17 cellular contexts compared by ENCODE assay signal in genomic region chr1:125080077-125080476, GRCh38.
DNase-seq lines count a peak whose midpoint lies in the region; ATAC-seq and TF ChIP-seq lines count a peak whose summit lies in the region.
"Had no signal": no experiment of that assay in that cellular context is flagged by ENCODE, and none has a peak within 500 bp of the region (broad histone marks: within the 10 kb centered on the region; RNA-seq: fewer than 3 reads in every experiment).

No MANE protein-coding gene starts in this region.

- H3K36me3 ChIP-seq in HUES6 (ENCODE audit: control insufficient read depth, insufficient read depth, low read length) (no peaks in the 10 kb centered on the region), endodermal cell (ENCODE audit: control insufficient read depth, insufficient read depth, low read length) (no peaks in the 10 kb centered on the region), spleen (no peaks in the 10 kb centered on the region)
- H3K36me3 ChIP-seq in naive thymus-derived CD4-positive, alpha-beta T cell (ENCODE audit: control insufficient read depth in 2 of 3, insufficient read depth in 3 of 3, low read length in 3 of 3): no peaks in the 10 kb centered on the region
- H3K36me3 ChIP-seq: BLaER1 treated with 17β-estradiol and CSF1 and Interleukin-3, amounts not matched to agents 10 nM and 100 nM had no signal

- H3K36me3 Mint-ChIP-seq in endodermal cell (ENCODE audit: low read depth): peaks cover 37% of the 10 kb centered on the region
- H3K36me3 Mint-ChIP-seq in naive thymus-derived CD4-positive, alpha-beta T cell: peaks cover 0 to 56% (median 39%) of the 10 kb centered on the region in 5 donors
- no peaks in the 10 kb centered on the region for H3K36me3 Mint-ChIP-seq in MCF 10A (ENCODE audit: insufficient read depth, unreplicated experiment)

- DNase-seq in ACHN (peak; percentile 2), endodermal cell (no peak), omental fat pad (ENCODE audit: low spot score) (no peak), spleen (no peak), MCF 10A (ENCODE audit: unreplicated experiment) (no peak)
- DNase-seq in naive thymus-derived CD4-positive, alpha-beta T cell: no peak
- DNase-seq: 8988T; Calu3; CD8-positive, alpha-beta T cell; DMS79 treated with DMSO at 0.1 percent for 48 hours; GM23248; HCEC 1CT had no signal

- no peaks in the 10 kb centered on the region for H3K4me1 Mint-ChIP-seq in endodermal cell
- peaks cover 0 to 11% (median 0%) of the 10 kb centered on the region in 7 donors for H3K4me1 Mint-ChIP-seq in naive thymus-derived CD4-positive, alpha-beta T cell
- H3K4me1 Mint-ChIP-seq in MCF 10A (ENCODE audit: insufficient read depth, unreplicated experiment): no peaks in the 10 kb centered on the region
- H3K4me1 Mint-ChIP-seq: B cell had no signal

- H3K27me3 ChIP-seq in HUES6 (ENCODE audit: control insufficient read depth, insufficient read depth, low read length) (no peaks in the 10 kb centered on the region), endodermal cell (ENCODE audit: control insufficient read depth, insufficient read depth, low read length, poor library complexity, severe bottlenecking) (no peaks in the 10 kb centered on the region), spleen (replicated peaks in 1 of 7) (peaks cover 0 to under 1% (median 0%) of the 10 kb centered on the region in 7 donors)
- no peaks in the 10 kb centered on the region for H3K27me3 ChIP-seq in naive thymus-derived CD4-positive, alpha-beta T cell (ENCODE audit: control insufficient read depth in 2 of 2, insufficient read depth in 2 of 2, low read length in 2 of 2)
- H3K27me3 ChIP-seq: BLaER1 treated with 17β-estradiol and CSF1 and Interleukin-3, amounts not matched to agents 10 nM and 100 nM had no signal

- no peak overlapping the region for H3K27ac ChIP-seq in HUES6 (ENCODE audit: low read depth, low read length)
- no peak overlapping the region for H3K27ac ChIP-seq in endodermal cell (ENCODE audit: low read depth, low read length)
- no peak overlapping the region for H3K27ac ChIP-seq in spleen
- no peak overlapping the region for H3K27ac ChIP-seq in naive thymus-derived CD4-positive, alpha-beta T cell (ENCODE audit: low read depth, low read length)
- H3K27ac ChIP-seq: BLaER1 treated with 17β-estradiol and CSF1 and Interleukin-3, amounts not matched to agents 10 nM and 100 nM; GM23248 had no signal

- TF ChIP-seq CTCF in endodermal cell (conservative IDR thresholded peaks at IDR 0.05) (no peak), omental fat pad (IDR thresholded peaks at IDR 0.05) (no peak), spleen (IDR thresholded peaks at IDR 0.05 in 8 of 11, conservative IDR thresholded peaks at IDR 0.05 in 3 of 11) (no peak), MCF 10A (IDR thresholded peaks at IDR 0.05; ENCODE audit: unreplicated experiment) (no peak)

- H3K4me3 Mint-ChIP-seq in endodermal cell (no peak overlapping the region), MCF 10A (ENCODE audit: unreplicated experiment) (no peak overlapping the region)
- H3K4me3 Mint-ChIP-seq in naive thymus-derived CD4-positive, alpha-beta T cell: no peak overlapping the region
- H3K4me3 Mint-ChIP-seq: B cell; CD8-positive, alpha-beta T cell had no signal

- POLR2A ChIA-PET in naive thymus-derived CD4-positive, alpha-beta T cell (lab: Charles Lee): no interaction called here
- POLR2A ChIA-PET in MCF 10A (lab: Yijun Ruan, JAX): no interaction called here

- H3K9me3 Mint-ChIP-seq in endodermal cell (peaks cover 92% of the 10 kb centered on the region), MCF 10A (ENCODE audit: unreplicated experiment) (peaks cover 58% of the 10 kb centered on the region)
- H3K9me3 Mint-ChIP-seq in naive thymus-derived CD4-positive, alpha-beta T cell: peaks cover 51 to 86% (median 64%) of the 10 kb centered on the region in 11 donors

- H3K9me3 ChIP-seq in HUES6 (ENCODE audit: control insufficient read depth, insufficient read depth, low read depth, low read length) (peaks cover 84% of the 10 kb centered on the region), endodermal cell (ENCODE audit: control insufficient read depth, low read length) (peaks cover 76% of the 10 kb centered on the region), spleen (peaks cover 0 to 98% (median 82%) of the 10 kb centered on the region in 8 donors)
- H3K9me3 ChIP-seq in naive thymus-derived CD4-positive, alpha-beta T cell (ENCODE audit: control insufficient read depth in 2 of 3, low read length in 3 of 3): peaks cover 0 to 27% (median 8%) of the 10 kb centered on the region in 3 experiments

- no TSS peak for BruUV-seq in MCF 10A (replicated peaks; lab: Mats Ljungman, UMichigan)

- H3K4me3 ChIP-seq in HUES6 (ENCODE audit: low read depth, low read length): peak overlapping the region; percentile 6; the same call in 1 of the 2 replicates
- peak overlapping the region; percentile 65 for H3K4me3 ChIP-seq in endodermal cell (ENCODE audit: low read length)
- no peak overlapping the region for H3K4me3 ChIP-seq in spleen
- no peak overlapping the region for H3K4me3 ChIP-seq in naive thymus-derived CD4-positive, alpha-beta T cell (ENCODE audit: low read length)
- H3K4me3 ChIP-seq: BLaER1 treated with 17β-estradiol and CSF1 and Interleukin-3, amounts not matched to agents 10 nM and 100 nM; GM12878; GM23248 had no signal

- ATAC-seq in omental fat pad (ENCODE audit: low FRiP score): peak; percentile 6
- no peak for ATAC-seq in naive thymus-derived CD4-positive, alpha-beta T cell
- ATAC-seq in HG02885 (IDR thresholded peaks at IDR 0.05; ENCODE audit: poor library complexity, unreplicated experiment): no peak
- ATAC-seq: CD8-positive, alpha-beta T cell; GM12878 had no signal

- in situ Hi-C loops in ACHN (cut with HindIII; ENCODE audit: low pct_ligation_motif_present, low pct_unique_long_range_greater_than_20kb, low sequenced_read_pairs): no loop called here

- H3K4me1 ChIP-seq in HUES6 (ENCODE audit: control insufficient read depth, insufficient read depth, low read length) (no peaks in the 10 kb centered on the region), endodermal cell (ENCODE audit: control insufficient read depth, insufficient read depth, low read length) (no peaks in the 10 kb centered on the region), spleen (no peaks in the 10 kb centered on the region)
- no peaks in the 10 kb centered on the region for H3K4me1 ChIP-seq in naive thymus-derived CD4-positive, alpha-beta T cell (ENCODE audit: control insufficient read depth in 2 of 2, insufficient read depth in 2 of 2, low read length in 2 of 2)
- H3K4me1 ChIP-seq: BLaER1 treated with 17β-estradiol and CSF1 and Interleukin-3, amounts not matched to agents 10 nM and 100 nM had no signal

- no peak for TF ChIP-seq POLR2A in spleen (IDR thresholded peaks at IDR 0.05)

- intact Hi-C loops in spleen (cut with DNase I; ENCODE audit: low total_unique reads): no loop called here
- intact Hi-C loops in naive thymus-derived CD4-positive, alpha-beta T cell (cut with micrococcal nuclease): no loop called here
- intact Hi-C loops in MCF 10A (cut with micrococcal nuclease): no loop called here

- H3K27ac Mint-ChIP-seq in endodermal cell (no peak overlapping the region), MCF 10A (ENCODE audit: low read depth, unreplicated experiment) (no peak overlapping the region)
- no peak overlapping the region for H3K27ac Mint-ChIP-seq in naive thymus-derived CD4-positive, alpha-beta T cell
- H3K27ac Mint-ChIP-seq: B cell; CD8-positive, alpha-beta T cell had no signal

- H3K27me3 Mint-ChIP-seq in endodermal cell (ENCODE audit: insufficient read depth) (no peaks in the 10 kb centered on the region), MCF 10A (ENCODE audit: insufficient read depth, unreplicated experiment) (no peaks in the 10 kb centered on the region)
- H3K27me3 Mint-ChIP-seq in naive thymus-derived CD4-positive, alpha-beta T cell: peaks cover 0 to 5% (median 0%) of the 10 kb centered on the region in 5 donors
- H3K27me3 Mint-ChIP-seq: B cell had no signal

- H3K9ac ChIP-seq in HUES6 (ENCODE audit: low read length): no peak overlapping the region
- no peak overlapping the region for H3K9ac ChIP-seq in endodermal cell (ENCODE audit: extremely low read depth, low read length, poor library complexity, severe bottlenecking)
- H3K9ac ChIP-seq: BLaER1 treated with 17β-estradiol and CSF1 and Interleukin-3, amounts not matched to agents 10 nM and 100 nM; GM23248 had no signal

- CTCF ChIA-PET in naive thymus-derived CD4-positive, alpha-beta T cell (lab: Charles Lee): no interaction called here
- CTCF ChIA-PET in MCF 10A (lab: Yijun Ruan, JAX): no interaction called here

- 77 to 79% methylated on average over 18 of the region's 18 CpGs for WGBS in endodermal cell (ENCODE audit: insufficient coverage in 1 of 2, insufficient read length in 1 of 2), 2 experiments
- 66 to 79% (median 76%) methylated on average over 18 of the region's 18 CpGs for WGBS in spleen, 5 donors

Comparison
In these comparisons a context has a peak if more than half of its experiments do, and no peak if none do; other contexts are left out.
1. H3K4me3 ChIP-seq: peak in HUES6 (single experiment) and endodermal cell (single experiment); none in spleen (0 of 8) and naive thymus-derived CD4-positive, alpha-beta T cell (single experiment).